32 cellular contexts compared by ENCODE assay signal in the genomic region with DNA sequence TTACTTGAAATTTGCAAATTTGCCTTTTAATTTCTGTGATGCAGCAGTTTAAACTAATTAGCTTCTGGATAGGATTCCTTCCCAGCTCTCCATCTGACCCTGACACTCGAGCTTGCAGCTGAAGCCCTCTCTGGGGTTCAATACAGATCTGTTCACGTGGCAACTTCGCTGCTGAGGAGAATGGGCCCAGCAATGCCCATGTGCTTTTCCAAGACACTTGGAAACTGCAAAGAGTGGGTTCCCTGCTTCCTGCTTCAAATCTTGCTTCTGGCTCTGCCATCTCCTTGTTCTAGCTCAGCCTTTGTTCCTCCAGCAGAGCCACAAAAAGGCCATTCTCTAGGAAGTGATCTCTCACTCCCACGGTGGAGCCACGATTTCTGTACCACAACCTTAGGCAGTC. TPM values are rescaled to one million over a fixed set of nuclear protein-coding genes. Genes with fewer than 3 reads are reported as not detected.
"Had no signal": no experiment of that assay in that cellular context is flagged by ENCODE, and none has a peak within 500 bp of the region (broad histone marks: within the 10 kb centered on the region; RNA-seq: fewer than 3 reads in every experiment).

No MANE protein-coding gene starts in this region.

- H3K36me3 Mint-ChIP-seq: activated naive CD8-positive, alpha-beta T cell had no signal

- H3K27me3 ChIP-seq: brain microvascular endothelial cell, gastrocnemius medialis, heart left ventricle had no signal

- H3K36me3 ChIP-seq: brain microvascular endothelial cell, gastrocnemius medialis, heart left ventricle had no signal

- H3K4me1 Mint-ChIP-seq: activated B cell treated with CpG ODN at 0.5 μM for 24 hours; activated T-helper 17 cell treated with anti-CD3 and anti-CD28 coated beads, Interleukin-2, amount 50 U/mL, for 72 hours; central memory CD8-positive, alpha-beta T cell; endodermal cell had no signal

- ATAC-seq: activated CD4-positive, CD25-positive, alpha-beta regulatory T cell treated with anti-CD3 and anti-CD28 coated beads, Interleukin-2, amount 50 U/mL, for 24 hours; activated CD8-positive, alpha-beta T cell treated with anti-CD3 and anti-CD28 coated beads for 36 hours; activated T-cell treated with anti-CD3 and anti-CD28 coated beads, Interleukin-2, amount 50 U/mL, for 4 hours; activated T-helper 17 cell treated with anti-CD3 and anti-CD28 coated beads, Interleukin-2, amount 50 U/mL, for 72 hours; gastrocnemius medialis; heart left ventricle had no signal

- H3K27ac Mint-ChIP-seq: activated B cell treated with CpG ODN at 0.5 μM for 24 hours; activated CD8-positive, alpha-beta T cell treated with anti-CD3 and anti-CD28 coated beads for 36 hours; activated naive CD8-positive, alpha-beta T cell; activated T-helper 17 cell treated with anti-CD3 and anti-CD28 coated beads, Interleukin-2, amount 50 U/mL, for 72 hours; dendritic cell treated with granulocyte-macrophage colony-stimulating factor and Interleukin-4, amounts not matched to agents 40 ng/mL and 50 ng/mL, for 4 days; endodermal cell had no signal

- H3K27me3 Mint-ChIP-seq: activated B cell treated with CpG ODN at 0.5 μM for 24 hours; dendritic cell treated with granulocyte-macrophage colony-stimulating factor and Interleukin-4, amounts not matched to agents 40 ng/mL and 50 ng/mL, for 4 days had no signal

- H3K9me3 Mint-ChIP-seq: activated B cell treated with CpG ODN at 0.5 μM for 24 hours; activated CD8-positive, alpha-beta T cell treated with anti-CD3 and anti-CD28 coated beads for 36 hours; activated T-cell treated with anti-CD3 and anti-CD28 coated beads, Interleukin-2, amount 50 U/mL, for 4 hours; activated T-helper 17 cell treated with anti-CD3 and anti-CD28 coated beads, Interleukin-2, amount 50 U/mL, for 72 hours; central memory CD8-positive, alpha-beta T cell; dendritic cell treated with granulocyte-macrophage colony-stimulating factor and Interleukin-4, amounts not matched to agents 40 ng/mL and 50 ng/mL, for 4 days; endodermal cell had no signal

- DNase-seq: activated B cell treated with CpG ODN at 0.5 μM for 24 hours; activated CD4-positive, alpha-beta T cell treated with anti-CD3 and anti-CD28 coated beads for 48 hours; activated CD4-positive, alpha-beta T cell treated with anti-CD3 and anti-CD28 coated beads, Interleukin-2, amount 50 U/mL, for 1 hour; activated CD4-positive, alpha-beta T cell treated with anti-CD3 and anti-CD28 coated beads, Interleukin-2, amount 50 U/mL, for 48 hours; activated CD8-positive, alpha-beta memory T cell treated with anti-CD3 and anti-CD28 coated beads for 24 hours; activated CD8-positive, alpha-beta T cell treated with anti-CD3 and anti-CD28 coated beads for 36 hours; activated effector memory CD4-positive, alpha-beta T cell treated with Interleukin-2 at 50 U/mL for 16 hours; activated gamma-delta T cell treated with Interleukin-2 at 50 U/mL for 16 hours; activated naive CD4-positive, alpha-beta T cell treated with anti-CD3 and anti-CD28 coated beads, Interleukin-2, amount 50 U/mL, for 16 hours; activated naive CD4-positive, alpha-beta T cell treated with Interleukin-2 at 50 U/mL for 16 hours; activated T-cell treated with anti-CD3 and anti-CD28 coated beads, Interleukin-2, amount 50 U/mL, for 4 hours; amniotic stem cell; anterior cingulate cortex; brain microvascular endothelial cell; dorsolateral prefrontal cortex; effector memory CD4-positive, alpha-beta T cell; endodermal cell; foreskin fibroblast; gastrocnemius medialis; glutamatergic neuron; heart left ventricle; T-helper 2 cell had no signal

- H3K9me3 ChIP-seq: gastrocnemius medialis, heart left ventricle had no signal

- H3K4me3 ChIP-seq: coronary artery, dorsolateral prefrontal cortex, gastrocnemius medialis, heart left ventricle had no signal

- H3K4me3 Mint-ChIP-seq: activated B cell treated with CpG ODN at 0.5 μM for 24 hours; activated CD8-positive, alpha-beta T cell treated with anti-CD3 and anti-CD28 coated beads for 36 hours; activated naive CD8-positive, alpha-beta T cell; activated T-cell treated with anti-CD3 and anti-CD28 coated beads, Interleukin-2, amount 50 U/mL, for 4 hours; activated T-helper 17 cell treated with anti-CD3 and anti-CD28 coated beads, Interleukin-2, amount 50 U/mL, for 72 hours; central memory CD8-positive, alpha-beta T cell; dendritic cell treated with granulocyte-macrophage colony-stimulating factor and Interleukin-4, amounts not matched to agents 40 ng/mL and 50 ng/mL, for 4 days; endodermal cell had no signal

- H3K27ac ChIP-seq: brain microvascular endothelial cell, coronary artery, dorsolateral prefrontal cortex, VCaP had no signal

RNA-seq across cellular contexts. Expression of a gene that starts 50.0 kb away (rescaled TPM):
- total RNA-seq: activated CD8-positive, alpha-beta T cell treated with anti-CD3 and anti-CD28 coated beads for 36 hours; activated T-cell treated with anti-CD3 and anti-CD28 coated beads, Interleukin-2, amount 50 U/mL, for 4 hours; activated T-helper 17 cell treated with anti-CD3 and anti-CD28 coated beads, Interleukin-2, amount 50 U/mL, for 72 hours; astrocyte; bronchial epithelial cell; T-helper 1 cell treated with Interleukin-12 subunit alpha and Interleukin-12 subunit beta and Interleukin-4 antibody, amounts not matched to agents 30 ng/mL and 1 ng/mL, for 36 hours had no signal
